ENCODE assay signal across 10 cellular contexts in genomic region chr2:43464546-43464945, GRCh38.
DNase-seq lines count a peak whose midpoint lies in the region; ATAC-seq and TF ChIP-seq lines count a peak whose summit lies in the region.
"Had no signal": no experiment of that assay in that cellular context is flagged by ENCODE, and none has a peak within 500 bp of the region (broad histone marks: within the 10 kb centered on the region; RNA-seq: fewer than 3 reads in every experiment).

No MANE protein-coding gene starts in this region.

- no peak overlapping the region for H2AK5ac ChIP-seq in IMR-90 (ENCODE audit: low read depth, low read length)

- no peak overlapping the region for H2BK5ac ChIP-seq in IMR-90 (ENCODE audit: low read depth, low read length, poor library complexity, severe bottlenecking)

- in situ Hi-C loops in IMR-90 (cut with MboI; ENCODE audit: low sequenced_read_pairs), result no loop called here

- TF ChIP-seq RAD21 in IMR-90 (IDR thresholded peaks at IDR 0.05; ENCODE audit: low read length), result no peak

- H3K79me1 ChIP-seq in IMR-90 (ENCODE audit: low read depth in 1 of 2, low read length in 2 of 2), result peaks cover 2 to 4% of the 10 kb centered on the region in 2 experiments; a peak in 2 of 4 replicates

- H2AFZ ChIP-seq in IMR-90 (replicated peaks; ENCODE audit: low read length, poor library complexity), result no peak overlapping the region

- peak overlapping the region; percentile 34; the same call in 1 of the 2 replicates for H3K18ac ChIP-seq in IMR-90 (ENCODE audit: low read depth, low read length)

- POLR2A ChIA-PET in IMR-90 (lab: Charles Lee; ENCODE audit: unreplicated experiment), result no interaction called here

- ATAC-seq in IMR-90 (ENCODE audit: low read depth) (peak; percentile 58), lung (ENCODE audit: insufficient read depth, low FRiP score) (peak; percentile 10), HG03196 (IDR thresholded peaks at IDR 0.05; ENCODE audit: unreplicated experiment) (no peak)
- ATAC-seq: Panc1 had no signal

- no TSS peak for BruUV-seq in IMR-90 (replicated peaks; lab: Mats Ljungman, UMichigan)

- H3K14ac ChIP-seq in IMR-90 (replicated peaks; ENCODE audit: low read depth, low read length), result no peak overlapping the region

- WGBS in IMR-90 (ENCODE audit: extremely low coverage in 2 of 2, insufficient read length in 1 of 2), 2 experiments, result 0% methylated on average over 2 of the region's 6 CpGs; no CpG with 5 or more reads in 1 of the 2 experiments
- 36 to 57% methylated on average over 6 of the region's 6 CpGs for WGBS in esophagus, 2 donors
- 49 to 79% methylated on average over 6 of the region's 6 CpGs for WGBS in lung, 2 donors
- whole genome bisulfite sequencing in testis, 2 donors, result 32 to 36% methylated on average over 6 of the region's 6 CpGs

- H3K9ac ChIP-seq in IMR-90 (ENCODE audit: low read depth, low read length), result no peak overlapping the region

- H4K8ac ChIP-seq in IMR-90 (ENCODE audit: low read depth in 2 of 2, low read length in 2 of 2), result peak overlapping the region; percentile 6 to 15; a peak in 2 of 4 replicates

- H4K20me1 ChIP-seq in IMR-90 (ENCODE audit: insufficient read depth, low read length), result no peaks in the 10 kb centered on the region

- no peaks in the 10 kb centered on the region for H3K36me3 ChIP-seq in IMR-90 (ENCODE audit: control insufficient read depth, insufficient read depth, low read length)
- H3K36me3 ChIP-seq in esophagus (ENCODE audit: control insufficient read depth in 2 of 2, insufficient read depth in 2 of 2, low read length in 1 of 2), result no peaks in the 10 kb centered on the region
- H3K36me3 ChIP-seq in lung (ENCODE audit: control insufficient read depth in 2 of 2, insufficient read depth in 2 of 2, low read length in 2 of 2), result peaks cover 0 to 2% of the 10 kb centered on the region in 2 donors
- no peaks in the 10 kb centered on the region for H3K36me3 ChIP-seq in testis (ENCODE audit: low read depth, missing control alignments)

- H3K27me3 ChIP-seq in IMR-90 (ENCODE audit: control insufficient read depth, insufficient read depth, low read length) (no peaks in the 10 kb centered on the region), esophagus (ENCODE audit: control insufficient read depth in 1 of 2, insufficient read depth in 2 of 2, low read length in 2 of 2) (no peaks in the 10 kb centered on the region), lung (ENCODE audit: control insufficient read depth, insufficient read depth) (no peaks in the 10 kb centered on the region), testis (no peaks in the 10 kb centered on the region)

- CTCF ChIA-PET in IMR-90 (lab: Yijun Ruan, JAX), result interaction anchor here (1.2 kb wide), 1 partner anchor 17 kb away, joined by 3 read pairs; no protein-coding TSS in a partner anchor

- H3K4ac ChIP-seq in IMR-90 (ENCODE audit: low read depth, low read length), result no peak overlapping the region

- DNase-seq in IMR-90 (peak; percentile 23), lung (ENCODE audit: low spot score) (no peak), testis (peak; percentile 62), iPS-NIHi7 (ENCODE audit: extremely low spot score) (no peak), dedifferentiated amniotic fluid mesenchymal stem cell (ENCODE audit: extremely low spot score) (no peak), SHP77 (lab: John Stamatoyannopoulos, UW) (no peak)
- DNase-seq: activated T-cell treated with anti-CD3 and anti-CD28 coated beads, Interleukin-2, amount 50 U/mL, for 48 hours had no signal

- H3K56ac ChIP-seq in IMR-90 (ENCODE audit: extremely low read depth, insufficient read depth, low read length), result no peak overlapping the region

- H4K5ac ChIP-seq in IMR-90 (ENCODE audit: low read depth, low read length), result no peak overlapping the region

- TF ChIP-seq POLR2A in IMR-90 (IDR thresholded peaks at IDR 0.05; ENCODE audit: low read depth, low read length) (no peak), testis (IDR thresholded peaks at IDR 0.05) (no peak)

- intact Hi-C loops in IMR-90 (cut with micrococcal nuclease), result loop anchor here (5.0 kb wide), 1 partner anchor 37 kb away; no protein-coding TSS in a partner anchor
- intact Hi-C loops in testis (cut with DNase I; ENCODE audit: low total_unique reads), result no loop called here

- no peak overlapping the region for H2AK9ac ChIP-seq in IMR-90 (replicated peaks; ENCODE audit: low read depth, low read length, poor library complexity)

- peaks cover 6% of the 10 kb centered on the region for H3K9me1 ChIP-seq in IMR-90 (ENCODE audit: insufficient read depth, low read length)

- H2BK20ac ChIP-seq in IMR-90 (ENCODE audit: low read depth, low read length), result peak overlapping the region; percentile 19

- peak overlapping the region; percentile 3; the same call in 1 of the 3 replicates for H2BK15ac ChIP-seq in IMR-90 (ENCODE audit: low read depth, low read length)

- H2BK120ac ChIP-seq in IMR-90 (ENCODE audit: low read depth, low read length), result peak overlapping the region; percentile 21

- peak overlapping the region; percentile 5; the same call in 1 of the 2 replicates for H4K91ac ChIP-seq in IMR-90 (ENCODE audit: insufficient read depth, low read depth, low read length)

- peaks cover 25% of the 10 kb centered on the region for H3K4me1 ChIP-seq in IMR-90 (ENCODE audit: control insufficient read depth, insufficient read depth, low read length)
- peaks cover 0 to 3% of the 10 kb centered on the region in 2 donors for H3K4me1 ChIP-seq in esophagus (ENCODE audit: control insufficient read depth in 2 of 2, insufficient read depth in 2 of 2, low read length in 1 of 2)
- H3K4me1 ChIP-seq in lung (ENCODE audit: control insufficient read depth in 2 of 2, insufficient read depth in 2 of 2, low read length in 2 of 2), result peaks cover 4 to 19% of the 10 kb centered on the region in 2 donors
- H3K4me1 ChIP-seq in testis, result peaks cover 26% of the 10 kb centered on the region

- TF ChIP-seq CTCF in IMR-90 (conservative IDR thresholded peaks at IDR 0.05; ENCODE audit: low read depth, low read length), result no peak
- TF ChIP-seq CTCF in lung (IDR thresholded peaks at IDR 0.05; ENCODE audit: control extremely low read depth, extremely low read depth), result no peak
- TF ChIP-seq CTCF in testis (IDR thresholded peaks at IDR 0.05), result no peak

- no peak overlapping the region for H3K23ac ChIP-seq in IMR-90 (ENCODE audit: low read depth, low read length)

- no peaks in the 10 kb centered on the region for H3K9me3 ChIP-seq in IMR-90 (ENCODE audit: control insufficient read depth, insufficient read depth, low read length)
- H3K9me3 ChIP-seq in esophagus (ENCODE audit: control insufficient read depth in 2 of 2, insufficient read depth in 1 of 2, low read depth in 1 of 2, low read length in 1 of 2), result no peaks in the 10 kb centered on the region
- H3K9me3 ChIP-seq in lung (ENCODE audit: control insufficient read depth in 2 of 2, insufficient read depth in 1 of 2, low read length in 1 of 2), result no peaks in the 10 kb centered on the region
- no peaks in the 10 kb centered on the region for H3K9me3 ChIP-seq in testis

- H3K27ac ChIP-seq in IMR-90 (ENCODE audit: insufficient read depth, low read length) (peak overlapping the region; percentile 36; the same call in 1 of the 2 replicates), esophagus (ENCODE audit: low read depth in 2 of 2, low read length in 1 of 2) (peak overlapping the region; percentile 44 to 56), lung (ENCODE audit: low read depth in 1 of 2, low read length in 1 of 2) (no peak overlapping the region), testis (peak overlapping the region; percentile 53 to 59)

- H3K4me3 ChIP-seq in IMR-90 (ENCODE audit: insufficient read depth, low read depth, low read length) (no peak overlapping the region), esophagus (ENCODE audit: low read depth in 1 of 2, low read length in 2 of 2) (no peak overlapping the region), lung (no peak overlapping the region), testis (no peak overlapping the region)

- peak overlapping the region; percentile 41; the same call in 1 of the 2 replicates for H3K4me2 ChIP-seq in IMR-90 (ENCODE audit: low read depth, low read length)

- dilution Hi-C loops in IMR-90 (cut with HindIII; ENCODE audit: low sequenced_read_pairs, unreplicated experiment), result no loop called here

TF ChIP-seq in IMR-90, 13 proteins besides CTCF, POLR2A, EP300 and RAD21:
- TF ChIP-seq CEBPB (IDR thresholded peaks at IDR 0.05; ENCODE audit: low read depth, low read length), result no peak
- no peak for TF ChIP-seq NFE2L2 (IDR thresholded peaks at IDR 0.05; ENCODE audit: low read depth, low read length)
- no peak for TF ChIP-seq ELK1 (IDR thresholded peaks at IDR 0.05; ENCODE audit: borderline replicate concordance, low read depth, low read length)
- no peak for TF ChIP-seq FOS (IDR thresholded peaks at IDR 0.05; ENCODE audit: low read depth, low read length)
- no peak for TF ChIP-seq CHD1 (IDR thresholded peaks at IDR 0.05; ENCODE audit: low read depth, low read length)
- no peak for TF ChIP-seq MXI1 (IDR thresholded peaks at IDR 0.05; ENCODE audit: borderline replicate concordance, low read depth, low read length)
- TF ChIP-seq RCOR1 (IDR thresholded peaks at IDR 0.05; ENCODE audit: insufficient replicate concordance, low read length), result no peak
- TF ChIP-seq BHLHE40 (IDR thresholded peaks at IDR 0.05; ENCODE audit: low read depth, low read length), result no peak
- TF ChIP-seq RFX5 (IDR thresholded peaks at IDR 0.05; ENCODE audit: low read depth, low read length), result no peak
- TF ChIP-seq SMC3 (IDR thresholded peaks at IDR 0.05; ENCODE audit: low read depth, low read length), result no peak
- no peak for TF ChIP-seq MAFK (IDR thresholded peaks at IDR 0.05; ENCODE audit: low read depth, low read length)

Comparison
In these comparisons a context has a peak if more than half of its experiments do, and no peak if none do; other contexts are left out.
1. DNase-seq: peak in IMR-90 (single experiment) and testis (single experiment); none in lung (single experiment), iPS-NIHi7 (single experiment), dedifferentiated amniotic fluid mesenchymal stem cell (single experiment) and SHP77 (0 of 2).
2. H3K27ac ChIP-seq: peak in IMR-90 (single experiment), esophagus (2 of 2) and testis (2 of 2); none in lung (0 of 2).